25 cellular contexts compared by ENCODE assay signal in genomic region chr7:128309921-128310320, GRCh38. TPM values are rescaled to one million over a fixed set of nuclear protein-coding genes. Genes with fewer than 3 reads are reported as not detected.
"Had no signal": no experiment of that assay in that cellular context is flagged by ENCODE, and none has a peak within 500 bp of the region (broad histone marks: within the 10 kb centered on the region; RNA-seq: fewer than 3 reads in every experiment).

No MANE protein-coding gene starts in this region.

- H3K27ac Mint-ChIP-seq: activated naive CD4-positive, alpha-beta T cell treated with anti-CD3 and anti-CD28 coated beads, Interleukin-2, amount 10 ng/mL, durations not matched to agents 7 days and 5 days; activated naive CD8-positive, alpha-beta T cell treated with anti-CD3 and anti-CD28 coated beads, Interleukin-2, amount 10 ng/mL, durations not matched to agents 7 days and 5 days; activated T-helper 2 cell treated with anti-CD3 and anti-CD28 coated beads, Interferon-gamma antibody, Interleukin-2, Interleukin-4, amounts not matched to agents 10 μg/mL and 5 μg/mL and 100 μg/mL, durations not matched to agents 14 hours and 24 hours and 36 hours; T-helper 1 cell treated with Interleukin-12 subunit alpha and Interleukin-12 subunit beta and Interleukin-4 antibody, amounts not matched to agents 30 μg/mL and 1 μg/mL, for 36 hours had no signal

- H3K27me3 ChIP-seq: ascending aorta, body of pancreas, Peyer's patch, SJSA1 had no signal

- H3K4me3 ChIP-seq: ascending aorta, body of pancreas, Peyer's patch, SJSA1 had no signal

- H3K4me1 Mint-ChIP-seq: activated naive CD4-positive, alpha-beta T cell treated with anti-CD3 and anti-CD28 coated beads, Interleukin-2, amount 10 ng/mL, durations not matched to agents 7 days and 5 days had no signal

- H3K27me3 Mint-ChIP-seq: activated naive CD4-positive, alpha-beta T cell treated with anti-CD3 and anti-CD28 coated beads, Interleukin-2, amount 10 ng/mL, durations not matched to agents 7 days and 5 days; activated naive CD8-positive, alpha-beta T cell treated with anti-CD3 and anti-CD28 coated beads, Interleukin-2, amount 10 ng/mL, durations not matched to agents 7 days and 5 days had no signal

- H3K9me3 ChIP-seq: ascending aorta, body of pancreas, Peyer's patch, SJSA1 had no signal

- H3K9me3 Mint-ChIP-seq: activated naive CD4-positive, alpha-beta T cell treated with anti-CD3 and anti-CD28 coated beads, Interleukin-2, amount 10 ng/mL, durations not matched to agents 7 days and 5 days; activated naive CD8-positive, alpha-beta T cell treated with anti-CD3 and anti-CD28 coated beads, Interleukin-2, amount 10 ng/mL, durations not matched to agents 7 days and 5 days; activated T-helper 2 cell treated with anti-CD3 and anti-CD28 coated beads, Interferon-gamma antibody, Interleukin-2, Interleukin-4, amounts not matched to agents 10 μg/mL and 5 μg/mL and 100 μg/mL, durations not matched to agents 14 hours and 24 hours and 36 hours; T-helper 1 cell treated with Interleukin-12 subunit alpha and Interleukin-12 subunit beta and Interleukin-4 antibody, amounts not matched to agents 30 μg/mL and 1 μg/mL, for 36 hours had no signal

- H3K4me3 Mint-ChIP-seq: activated naive CD4-positive, alpha-beta T cell treated with anti-CD3 and anti-CD28 coated beads, Interleukin-2, amount 10 ng/mL, durations not matched to agents 7 days and 5 days; activated naive CD8-positive, alpha-beta T cell treated with anti-CD3 and anti-CD28 coated beads, Interleukin-2, amount 10 ng/mL, durations not matched to agents 7 days and 5 days; T-helper 1 cell treated with Interleukin-12 subunit alpha and Interleukin-12 subunit beta and Interleukin-4 antibody, amounts not matched to agents 30 μg/mL and 1 μg/mL, for 36 hours had no signal

- H3K27ac ChIP-seq: ascending aorta, body of pancreas, Peyer's patch, SJSA1 had no signal

- H3K4me1 ChIP-seq: ascending aorta, body of pancreas, Peyer's patch, SJSA1 had no signal

- DNase-seq: activated CD4-positive, alpha-beta T cell treated with anti-CD3 and anti-CD28 coated beads for 4 hours; activated CD4-positive, alpha-beta T cell treated with anti-CD3 and anti-CD28 coated beads, Interleukin-2, amount 50 U/mL, for 48 hours; activated gamma-delta T cell treated with Interleukin-2 at 50 U/mL for 16 hours; activated naive CD4-positive, alpha-beta T cell treated with anti-CD3 and anti-CD28 coated beads, Interleukin-2, amount 10 ng/mL, durations not matched to agents 7 days and 5 days; activated naive CD8-positive, alpha-beta T cell treated with anti-CD3 and anti-CD28 coated beads, Interleukin-2, amount 10 ng/mL, durations not matched to agents 7 days and 5 days; activated T-cell treated with anti-CD3 and anti-CD28 coated beads for 4 hours; activated T-cell treated with anti-CD3 and anti-CD28 coated beads, Interleukin-2, amount 50 U/mL, for 48 hours; amniotic stem cell; body of pancreas; central memory CD4-positive, alpha-beta T cell; KG1; NCI-H1092 treated with DMSO at 0.1 percent for 48 hours; NCI-H1417 treated with DMSO at 0.1 percent for 48 hours; NCI-H1694; NCI-H2029; NCI-H2107; NCI-H446; NCI-H524; Peyer's patch; SHP77 had no signal

RNA-seq across cellular contexts. Expression of gene PRRT4, which starts 51.6 kb away (rescaled TPM):
- total RNA-seq: MCF 10A, SJSA1 had no signal
